ENCODE assay signal across 15 cellular contexts in the genomic region with DNA sequence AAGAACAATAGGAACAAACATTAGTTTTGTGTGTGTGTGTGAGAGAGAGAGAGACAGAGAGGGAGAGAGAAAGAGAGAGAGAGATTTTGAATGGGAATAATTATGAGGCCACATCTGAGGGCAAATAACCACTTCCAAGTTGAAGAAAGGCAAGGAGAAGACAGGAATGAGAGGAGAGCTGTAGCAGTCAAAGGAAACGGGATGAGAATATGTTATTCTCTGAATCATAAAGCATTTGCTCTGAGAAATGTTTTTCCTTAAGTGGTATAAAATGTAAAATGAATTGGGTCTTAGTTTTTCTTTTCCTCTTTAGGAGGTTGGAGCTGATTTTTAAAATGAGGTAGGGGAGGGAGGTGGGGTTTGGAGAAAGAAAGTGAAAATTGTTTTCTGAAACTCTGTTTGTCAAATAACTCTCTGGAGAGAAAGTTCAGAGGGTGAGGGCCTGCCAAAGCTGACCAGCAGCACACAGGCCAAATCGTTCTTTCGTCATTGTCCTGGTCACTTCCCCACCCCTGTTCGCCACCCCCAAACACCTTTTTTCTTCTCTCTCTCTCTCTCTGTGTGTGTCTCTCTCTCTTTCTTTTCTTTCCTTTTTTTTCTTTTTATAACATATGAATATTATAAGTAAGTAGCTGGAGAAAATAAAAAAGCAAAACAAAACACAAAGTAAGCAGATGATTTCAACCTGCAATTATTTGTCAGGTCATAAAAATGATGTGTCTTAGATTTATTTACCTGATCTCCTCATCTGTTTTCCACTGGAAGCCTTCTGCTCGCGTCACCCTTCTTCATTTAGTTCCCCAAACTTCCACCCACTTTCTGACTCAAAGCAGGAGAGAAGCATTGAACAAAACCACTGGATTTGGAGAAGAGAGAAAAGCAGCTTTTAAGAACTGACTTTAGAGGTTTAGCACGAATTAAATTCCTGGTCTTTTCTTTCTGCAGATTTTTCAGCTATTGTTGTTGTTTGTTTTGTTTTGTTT.
A peak's percentile ranks its signal among the peaks of the same experiment; 100 is the strongest.
DNase-seq lines count a peak whose midpoint lies in the region; ATAC-seq and TF ChIP-seq lines count a peak whose summit lies in the region.
"Had no signal": no experiment of that assay in that cellular context is flagged by ENCODE, and none has a peak within 500 bp of the region (broad histone marks: within the 10 kb centered on the region; RNA-seq: fewer than 3 reads in every experiment).

No MANE protein-coding gene starts in this region.

- H3K27ac ChIP-seq in esophagus (ENCODE audit: low read depth in 2 of 2, low read length in 1 of 2) (peak overlapping the region; percentile 76 to 85), thyroid gland (peak overlapping the region; percentile 76 to 95 (median 79))

- intact Hi-C loops in thyroid gland (cut with DNase I) = no loop called here

- H3K27me3 ChIP-seq in MG63 = no peaks in the 10 kb centered on the region
- H3K27me3 ChIP-seq in esophagus (ENCODE audit: control insufficient read depth in 1 of 2, insufficient read depth in 2 of 2, low read length in 2 of 2) = no peaks in the 10 kb centered on the region
- no peaks in the 10 kb centered on the region for H3K27me3 ChIP-seq in thyroid gland

- 63 to 69% methylated on average over 7 of the region's 7 CpGs for WGBS in esophagus, 2 donors
- WGBS in thyroid gland, 2 donors = 69 to 75% methylated on average over 7 of the region's 7 CpGs

- H3K36me3 ChIP-seq in MG63 (no peaks in the 10 kb centered on the region), esophagus (ENCODE audit: control insufficient read depth in 2 of 2, insufficient read depth in 2 of 2, low read length in 1 of 2) (no peaks in the 10 kb centered on the region), thyroid gland (no peaks in the 10 kb centered on the region)

- TF ChIP-seq POLR2A in thyroid gland (IDR thresholded peaks at IDR 0.05) = no peak

- TF ChIP-seq CTCF in thyroid gland (IDR thresholded peaks at IDR 0.05) = no peak

- H3K9me3 ChIP-seq in MG63 (no peaks in the 10 kb centered on the region), esophagus (ENCODE audit: control insufficient read depth in 2 of 2, insufficient read depth in 1 of 2, low read depth in 1 of 2, low read length in 1 of 2) (no peaks in the 10 kb centered on the region), thyroid gland (no peaks in the 10 kb centered on the region)
- H3K9me3 ChIP-seq: mucosa of descending colon had no signal

- H3K4me3 ChIP-seq in MG63 (no peak overlapping the region), esophagus (ENCODE audit: low read depth in 1 of 2, low read length in 2 of 2) (no peak overlapping the region), thyroid gland (replicated peaks in 1 of 3) (no peak overlapping the region)
- H3K4me3 ChIP-seq: mucosa of descending colon had no signal

- DNase-seq in MG63 (peak; percentile 38), medulla oblongata (ENCODE audit: extremely low spot score) (peak; percentile 45), thyroid gland (no peak), mesenteric fat pad (ENCODE audit: low spot score) (no peak), SW480 (ENCODE audit: low spot score) (no peak)
- DNase-seq in activated naive CD4-positive, alpha-beta T cell (lab: John Stamatoyannopoulos, UW) = no peak
- no peak for DNase-seq in stimulated activated naive CD8-positive, alpha-beta T cell treated with anti-CD3 and anti-CD28 coated beads, Interleukin-15, Interleukin-2, amounts not matched to agents 100 U/mL and 50 U/mL, for 24 hours
- DNase-seq: activated B cell treated with CpG ODN at 0.5 μM for 24 hours; activated naive CD4-positive, alpha-beta T cell treated with Interleukin-2 at 50 U/mL for 16 hours; DMS79; H9; mucosa of descending colon; NCI-H146 had no signal

- H3K4me1 ChIP-seq in esophagus (ENCODE audit: control insufficient read depth in 2 of 2, insufficient read depth in 2 of 2, low read length in 1 of 2) (peaks cover 0 to 5% of the 10 kb centered on the region in 2 donors), thyroid gland (peaks cover 17 to 39% of the 10 kb centered on the region in 2 donors)

- no peak for ATAC-seq in stimulated activated naive CD8-positive, alpha-beta T cell treated with anti-CD3 and anti-CD28 coated beads, Interleukin-15, Interleukin-2, amounts not matched to agents 100 U/mL and 50 U/mL, for 24 hours
- ATAC-seq: esophagus mucosa, mucosa of descending colon had no signal

Comparison
In these comparisons a context has a peak if more than half of its experiments do, and no peak if none do; other contexts are left out.
1. DNase-seq: peak in MG63 (single experiment) and medulla oblongata (single experiment); none in thyroid gland (0 of 2), activated naive CD4-positive, alpha-beta T cell (0 of 4), mesenteric fat pad (single experiment), stimulated activated naive CD8-positive, alpha-beta T cell treated with anti-CD3 and anti-CD28 coated beads, Interleukin-15, Interleukin-2, amounts not matched to agents 100 U/mL and 50 U/mL, for 24 hours (single experiment) and SW480 (single experiment).